Comparison of ENCODE assay signal across 2 cellular contexts in the genomic region with DNA sequence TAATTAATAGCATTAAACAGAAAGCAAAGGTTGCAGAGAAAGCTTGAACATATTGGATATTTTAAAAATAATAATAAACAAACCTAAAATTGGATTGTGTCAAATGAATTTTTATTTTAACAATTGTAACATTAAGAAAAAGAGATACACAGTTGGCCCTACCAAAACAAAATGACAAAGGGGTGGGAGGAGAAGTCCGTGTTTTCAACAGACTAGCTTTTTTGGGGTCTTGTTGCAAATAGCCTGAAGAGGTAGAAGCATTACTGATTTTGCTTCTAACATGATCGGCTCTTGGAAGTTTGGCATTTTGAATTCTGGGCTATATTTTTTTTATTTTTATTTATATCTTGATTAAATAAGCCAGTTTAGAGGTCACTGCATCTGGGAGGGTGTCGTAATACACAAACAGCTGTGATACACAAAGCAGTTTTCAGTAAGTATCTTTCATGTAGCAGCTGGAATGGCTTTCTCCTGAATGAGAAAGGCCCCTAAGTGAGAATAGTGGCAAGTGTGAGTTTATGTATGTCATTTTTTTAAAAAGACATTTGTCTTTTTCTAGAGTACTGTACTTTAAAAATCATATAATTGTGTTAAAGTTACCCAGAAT.
TF ChIP-seq lines count a peak whose summit lies in the region.

No MANE protein-coding gene starts in this region.

TF ChIP-seq in SK-N-SH, 30 proteins besides CTCF, POLR2A, EP300 and RAD21 (continued from another document):
- no peak for TF ChIP-seq GABPA (IDR thresholded peaks at IDR 0.05; ENCODE audit: low read depth)
- TF ChIP-seq NRF1 (IDR thresholded peaks at IDR 0.05; ENCODE audit: low read depth, low read length): no peak

TF ChIP-seq in SK-N-SH treated with all-trans-retinoic acid at 6 μM for 48 hours, 23 proteins besides CTCF, POLR2A, EP300 and RAD21 (continued from another document):
- TF ChIP-seq, protein P1, sequence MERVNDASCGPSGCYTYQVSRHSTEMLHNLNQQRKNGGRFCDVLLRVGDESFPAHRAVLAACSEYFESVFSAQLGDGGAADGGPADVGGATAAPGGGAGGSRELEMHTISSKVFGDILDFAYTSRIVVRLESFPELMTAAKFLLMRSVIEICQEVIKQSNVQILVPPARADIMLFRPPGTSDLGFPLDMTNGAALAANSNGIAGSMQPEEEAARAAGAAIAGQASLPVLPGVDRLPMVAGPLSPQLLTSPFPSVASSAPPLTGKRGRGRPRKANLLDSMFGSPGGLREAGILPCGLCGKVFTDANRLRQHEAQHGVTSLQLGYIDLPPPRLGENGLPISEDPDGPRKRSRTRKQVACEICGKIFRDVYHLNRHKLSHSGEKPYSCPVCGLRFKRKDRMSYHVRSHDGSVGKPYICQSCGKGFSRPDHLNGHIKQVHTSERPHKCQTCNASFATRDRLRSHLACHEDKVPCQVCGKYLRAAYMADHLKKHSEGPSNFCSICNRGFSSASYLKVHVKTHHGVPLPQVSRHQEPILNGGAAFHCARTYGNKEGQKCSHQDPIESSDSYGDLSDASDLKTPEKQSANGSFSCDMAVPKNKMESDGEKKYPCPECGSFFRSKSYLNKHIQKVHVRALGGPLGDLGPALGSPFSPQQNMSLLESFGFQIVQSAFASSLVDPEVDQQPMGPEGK (CRISPR knock-in tag; IDR thresholded peaks at IDR 0.05; ENCODE audit: borderline replicate concordance): no peak
- TF ChIP-seq ISL1 (CRISPR knock-in tag; IDR thresholded peaks at IDR 0.05): no peak
- no peak for TF ChIP-seq CSDC2 (CRISPR knock-in tag; IDR thresholded peaks at IDR 0.05)
- TF ChIP-seq PPARA (CRISPR knock-in tag; IDR thresholded peaks at IDR 0.05; ENCODE audit: borderline replicate concordance): no peak
- TF ChIP-seq ZFP30 (CRISPR knock-in tag; IDR thresholded peaks at IDR 0.05): no peak
- TF ChIP-seq ESRRG (CRISPR knock-in tag; IDR thresholded peaks at IDR 0.05): no peak
